In genomic region chr14:101834387-101835165, GRCh38 we compare ENCODE assay signal across 7 cellular contexts.
DNase-seq lines count a peak whose midpoint lies in the region; ATAC-seq and TF ChIP-seq lines count a peak whose summit lies in the region.

No MANE protein-coding gene starts in this region.

- no peak for TF ChIP-seq CTCF in CD8-positive, alpha-beta T cell (IDR thresholded peaks at IDR 0.05)
- TF ChIP-seq CTCF in left ventricle myocardium inferior (IDR thresholded peaks at IDR 0.05; ENCODE audit: borderline replicate concordance) = no peak
- no peak for TF ChIP-seq CTCF in GM13976 (IDR thresholded peaks at IDR 0.05; ENCODE audit: borderline replicate concordance, control extremely low read depth, extremely low read depth, insufficient read depth, missing control alignments)

- in situ Hi-C loops in GM13976 (cut with MboI; ENCODE audit: low sequenced_read_pairs, unreplicated experiment) = no loop called here

- no peaks in the 10 kb centered on the region for H3K27me3 ChIP-seq in CD8-positive, alpha-beta T cell (ENCODE audit: insufficient read depth, low read length)
- no peaks in the 10 kb centered on the region for H3K27me3 ChIP-seq in left ventricle myocardium inferior (ENCODE audit: low read depth)

- peaks cover 85% of the 10 kb centered on the region for H3K4me1 Mint-ChIP-seq in CD8-positive, alpha-beta T cell (ENCODE audit: low read depth)
- H3K4me1 Mint-ChIP-seq in activated T-helper 17 cell treated with anti-CD3 and anti-CD28 coated beads, Interleukin-2, amount 50 U/mL, for 72 hours = peaks cover 51% of the 10 kb centered on the region

- no peak for ATAC-seq in CD8-positive, alpha-beta T cell
- no peak for ATAC-seq in activated T-helper 17 cell treated with anti-CD3 and anti-CD28 coated beads, Interleukin-2, amount 50 U/mL, for 72 hours (replicated peaks)
- ATAC-seq in sciatic nerve (peak; percentile 50), GM18858 (IDR thresholded peaks at IDR 0.05; ENCODE audit: unreplicated experiment) (no peak)

- H3K9me3 ChIP-seq in CD8-positive, alpha-beta T cell (ENCODE audit: low read length) = no peaks in the 10 kb centered on the region
- no peaks in the 10 kb centered on the region for H3K9me3 ChIP-seq in left ventricle myocardium inferior (replicated peaks)

- no peaks in the 10 kb centered on the region for H3K9me3 Mint-ChIP-seq in CD8-positive, alpha-beta T cell
- H3K9me3 Mint-ChIP-seq in activated T-helper 17 cell treated with anti-CD3 and anti-CD28 coated beads, Interleukin-2, amount 50 U/mL, for 72 hours = no peaks in the 10 kb centered on the region

- intact Hi-C loops in CD8-positive, alpha-beta T cell (cut with DNase I, micrococcal nuclease) = no loop called here
- intact Hi-C loops in left ventricle myocardium inferior (cut with micrococcal nuclease) = no loop called here
- intact Hi-C loops in sciatic nerve (cut with DNase I) = no loop called here

- peaks cover 18% of the 10 kb centered on the region for H3K36me3 ChIP-seq in CD8-positive, alpha-beta T cell (ENCODE audit: insufficient read depth, low read length)
- no peaks in the 10 kb centered on the region for H3K36me3 ChIP-seq in left ventricle myocardium inferior

- peaks cover 82% of the 10 kb centered on the region for H3K4me1 ChIP-seq in CD8-positive, alpha-beta T cell (ENCODE audit: insufficient read depth, low read length)
- peaks cover 99% of the 10 kb centered on the region for H3K4me1 ChIP-seq in left ventricle myocardium inferior

- CTCF ChIA-PET in CD8-positive, alpha-beta T cell (lab: Charles Lee) = interaction anchor here (1.3 to 1.9 kb wide), 3 partner anchors 9 to 64 kb away, joined by 3 to 8 read pairs (median 5); no protein-coding TSS in a partner anchor

- H3K4me3 ChIP-seq in CD8-positive, alpha-beta T cell (ENCODE audit: low read depth, low read length) = no peak overlapping the region
- H3K4me3 ChIP-seq in left ventricle myocardium inferior = peak overlapping the region; percentile 40

- H3K27ac Mint-ChIP-seq in CD8-positive, alpha-beta T cell = peak overlapping the region; percentile 90
- peak overlapping the region; percentile 69 for H3K27ac Mint-ChIP-seq in activated T-helper 17 cell treated with anti-CD3 and anti-CD28 coated beads, Interleukin-2, amount 50 U/mL, for 72 hours

- no peak overlapping the region for H3K27ac ChIP-seq in CD8-positive, alpha-beta T cell (ENCODE audit: low read depth, low read length)
- H3K27ac ChIP-seq in left ventricle myocardium inferior (replicated peaks) = peak overlapping the region; percentile 77

- peak overlapping the region; percentile 5 for H3K4me3 Mint-ChIP-seq in CD8-positive, alpha-beta T cell
- peak overlapping the region; percentile 88 for H3K4me3 Mint-ChIP-seq in activated T-helper 17 cell treated with anti-CD3 and anti-CD28 coated beads, Interleukin-2, amount 50 U/mL, for 72 hours

- H3K27me3 Mint-ChIP-seq in CD8-positive, alpha-beta T cell (ENCODE audit: low read depth) = no peaks in the 10 kb centered on the region
- no peaks in the 10 kb centered on the region for H3K27me3 Mint-ChIP-seq in activated T-helper 17 cell treated with anti-CD3 and anti-CD28 coated beads, Interleukin-2, amount 50 U/mL, for 72 hours

- DNase-seq in CD8-positive, alpha-beta T cell = no peak
- DNase-seq in left ventricle myocardium inferior = no peak
- DNase-seq in sciatic nerve (ENCODE audit: low spot score) = no peak
- no peak for DNase-seq in SIG-M5 treated with dmso at 0.1 percent for 504 hours (lab: John Stamatoyannopoulos, UW; ENCODE audit: unreplicated experiment)
- DNase-seq in GM13976 (ENCODE audit: low spot score) = no peak

- POLR2A ChIA-PET in CD8-positive, alpha-beta T cell (lab: Charles Lee) = interaction anchor here (0.6 to 2.3 kb wide), 6 partner anchors 8 to 293 kb away, joined by 3 to 14 read pairs (median 6); no protein-coding TSS in a partner anchor

- peaks cover 76% of the 10 kb centered on the region for H3K36me3 Mint-ChIP-seq in CD8-positive, alpha-beta T cell
- peaks cover 86% of the 10 kb centered on the region for H3K36me3 Mint-ChIP-seq in activated T-helper 17 cell treated with anti-CD3 and anti-CD28 coated beads, Interleukin-2, amount 50 U/mL, for 72 hours (ENCODE audit: low read depth)
